ENCODE assay signal across 9 cellular contexts in genomic region chr15:41969851-41970431, GRCh38. TPM values are rescaled to one million over a fixed set of nuclear protein-coding genes. Genes with fewer than 3 reads are reported as not detected.
DNase-seq lines count a peak whose midpoint lies in the region; ATAC-seq, FAIRE-seq and TF ChIP-seq lines count a peak whose summit lies in the region.
"Had no signal": no experiment of that assay in that cellular context is flagged by ENCODE, and none has a peak within 500 bp of the region (broad histone marks: within the 10 kb centered on the region; RNA-seq: fewer than 3 reads in every experiment).

No MANE protein-coding gene starts in this region.

- H3K27me3 ChIP-seq in bronchial epithelial cell (ENCODE audit: control insufficient read depth, insufficient read depth, low read length) = no peaks in the 10 kb centered on the region
- H3K27me3 ChIP-seq in neural progenitor cell = no peaks in the 10 kb centered on the region

- peaks cover 14% of the 10 kb centered on the region for H4K20me1 ChIP-seq in neural progenitor cell (ENCODE audit: low read depth)

- H3K4me1 Mint-ChIP-seq in neural progenitor cell = peaks cover 37% of the 10 kb centered on the region

- H3F3A ChIP-seq in neural progenitor cell (ENCODE audit: low read depth) = peaks cover 21% of the 10 kb centered on the region

- no peaks in the 10 kb centered on the region for H3K9me3 ChIP-seq in neural progenitor cell (ENCODE audit: low read depth)

- H3K4me1 ChIP-seq in neural progenitor cell = peaks cover 23% of the 10 kb centered on the region

- no peak for ATAC-seq in HG03045 (IDR thresholded peaks at IDR 0.05; ENCODE audit: unreplicated experiment)
- ATAC-seq in HG03159 (IDR thresholded peaks at IDR 0.05; ENCODE audit: unreplicated experiment) = no peak
- no peak for ATAC-seq in GM18909 (IDR thresholded peaks at IDR 0.05; ENCODE audit: poor library complexity, unreplicated experiment)

- no peak overlapping the region for H2AFZ ChIP-seq in neural progenitor cell (replicated peaks)

- no peak overlapping the region for H3K27ac Mint-ChIP-seq in neural progenitor cell

- H3K36me3 ChIP-seq in bronchial epithelial cell (ENCODE audit: control insufficient read depth, insufficient read depth, low read length) (peaks cover 1% of the 10 kb centered on the region), neural progenitor cell (no peaks in the 10 kb centered on the region)

- no peaks in the 10 kb centered on the region for H3K9me3 Mint-ChIP-seq in neural progenitor cell

- peak overlapping the region; percentile 18 for H3K4me3 Mint-ChIP-seq in neural progenitor cell

- no peak overlapping the region for H3K4me3 ChIP-seq in bronchial epithelial cell (ENCODE audit: low read depth, low read length)
- no peak overlapping the region for H3K4me3 ChIP-seq in neural progenitor cell

- TF ChIP-seq CTCF in bronchial epithelial cell (IDR thresholded peaks at IDR 0.05; ENCODE audit: insufficient read depth, low read length, severe bottlenecking) = no peak
- no peak for TF ChIP-seq CTCF in neural progenitor cell (IDR thresholded peaks at IDR 0.05)

- peaks cover 58% of the 10 kb centered on the region for H3K79me2 ChIP-seq in neural progenitor cell (ENCODE audit: low read depth)

- peaks cover 12% of the 10 kb centered on the region for H3K27me3 Mint-ChIP-seq in neural progenitor cell (ENCODE audit: insufficient read depth, low read depth)

- no peak overlapping the region for H3K27ac ChIP-seq in neural progenitor cell

- no peak for FAIRE-seq in bronchial epithelial cell (lab: Jason Lieb, UNC)

- no peaks in the 10 kb centered on the region for H3K36me3 Mint-ChIP-seq in neural progenitor cell

- no peak overlapping the region for H3K4me2 ChIP-seq in neural progenitor cell

- DNase-seq in ELR (ENCODE audit: low read depth) (peak; percentile 75), NCI-H69 (lab: John Stamatoyannopoulos, UW) (peak; percentile 16), bronchial epithelial cell (ENCODE audit: low read depth) (peak; percentile 23), neural progenitor cell (ENCODE audit: low spot score) (no peak), H4 (ENCODE audit: low spot score) (no peak)
- DNase-seq: GOT3 had no signal

- H3K9ac ChIP-seq in neural progenitor cell = no peak overlapping the region

RNA-seq across cellular contexts. Expression of gene EHD4, which starts 2.4 kb away (rescaled TPM):
- total RNA-seq in bronchial epithelial cell (21.1 and 28.3 TPM in 2 replicates), neural progenitor cell (ENCODE audit: low replicate concordance) (6.9 and 11.9 TPM in 2 replicates)
- 6.0 and 6.8 TPM in 2 replicates for total RNA-seq in H4 (2014; rRNA removed; shearing (Covaris generic))

RNA-seq across cellular contexts. Expression of gene PLA2G4E, which starts 50.9 kb away (rescaled TPM):
- total RNA-seq in bronchial epithelial cell (under 0.01 and 1.4 TPM in 2 replicates), neural progenitor cell (ENCODE audit: low replicate concordance) (not detected in 2 replicates)
- not detected in 2 replicates for total RNA-seq in H4 (2014; rRNA removed; shearing (Covaris generic))

Comparison
In these comparisons a context has a peak if more than half of its experiments do, and no peak if none do; other contexts are left out.
1. DNase-seq: peak in ELR (single experiment), NCI-H69 (single experiment) and bronchial epithelial cell (single experiment); none in neural progenitor cell (single experiment) and H4 (single experiment).